8 cellular contexts compared by ENCODE assay signal in the genomic region with DNA sequence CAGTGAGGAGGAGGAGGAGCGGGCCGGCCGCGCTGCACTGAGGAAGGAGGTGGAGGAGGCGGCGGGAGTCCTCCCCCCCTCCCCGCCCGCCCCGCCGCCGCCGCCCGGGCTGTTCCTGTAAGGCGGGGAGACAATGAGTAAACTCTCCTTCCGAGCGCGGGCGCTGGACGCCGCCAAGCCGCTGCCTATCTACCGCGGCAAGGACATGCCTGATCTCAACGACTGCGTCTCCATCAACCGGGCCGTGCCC. TPM values are rescaled to one million over a fixed set of nuclear protein-coding genes. Genes with fewer than 3 reads are reported as not detected.
DNase-seq lines count a peak whose midpoint lies in the region; ATAC-seq, FAIRE-seq and TF ChIP-seq lines count a peak whose summit lies in the region.

No MANE protein-coding gene starts in this region.

- no peak overlapping the region for H3K4me2 ChIP-seq in GM12878 (ENCODE audit: control insufficient read depth, insufficient read depth)

- no peaks in the 10 kb centered on the region for H3K9me3 ChIP-seq in GM12878 (replicated peaks; ENCODE audit: control insufficient read depth, insufficient read depth, low read length)
- H3K9me3 ChIP-seq in liver (ENCODE audit: control insufficient read depth in 4 of 4, low read length in 3 of 4): no peaks in the 10 kb centered on the region
- no peaks in the 10 kb centered on the region for H3K9me3 ChIP-seq in transverse colon

- ATAC-seq in GM19438 (IDR thresholded peaks at IDR 0.05; ENCODE audit: low read depth, unreplicated experiment): peak; percentile 39
- ATAC-seq in HG03457 (IDR thresholded peaks at IDR 0.05; ENCODE audit: unreplicated experiment): peak; percentile 24
- ATAC-seq in GM12878: peak; percentile 60

- H3K27ac ChIP-seq in GM12878 (ENCODE audit: control insufficient read depth, insufficient read depth) (peak overlapping the region; percentile 72), liver (ENCODE audit: low read depth in 1 of 2, low read length in 2 of 2) (peak overlapping the region; percentile 93 to 98), transverse colon (peak overlapping the region; percentile 98 to 100 (median 98))

- BruUV-seq in GM12878 (replicated peaks; lab: Mats Ljungman, UMichigan): no TSS peak

- in situ Hi-C loops in GM12878 (cut with MboI) (no loop called here), transverse colon (cut with MboI; ENCODE audit: low pct_ligation_motif_present in 1 of 4, low pct_unique_long_range_greater_than_20kb in 1 of 4, low sequenced_read_pairs in 3 of 4) (loop anchor here in 1 of 4 donors (25.0 kb wide), 1 partner anchor 342 kb away; no protein-coding TSS in a partner anchor)

- H3K27me3 ChIP-seq in GM12878 (replicated peaks in 1 of 2; ENCODE audit: control insufficient read depth in 2 of 2, insufficient read depth in 2 of 2, low read length in 1 of 2) (peaks cover 0 to 5% of the 10 kb centered on the region in 2 experiments; a peak in 2 of 4 replicates), liver (ENCODE audit: control insufficient read depth in 4 of 4, insufficient read depth in 4 of 4, low read length in 3 of 4) (no peaks in the 10 kb centered on the region), transverse colon (no peaks in the 10 kb centered on the region)

- no peaks in the 10 kb centered on the region for H4K20me1 ChIP-seq in GM12878 (ENCODE audit: control insufficient read depth, insufficient read depth)

- H3K36me3 ChIP-seq in GM12878 (ENCODE audit: control insufficient read depth in 2 of 2, insufficient read depth in 2 of 2, low read length in 1 of 2) (no peaks in the 10 kb centered on the region), liver (ENCODE audit: control insufficient read depth in 4 of 4, insufficient read depth in 3 of 4, low read depth in 1 of 4, low read length in 3 of 4) (no peaks in the 10 kb centered on the region), transverse colon (no peaks in the 10 kb centered on the region)

- peak overlapping the region; percentile 68 for H3K9ac ChIP-seq in GM12878 (ENCODE audit: control insufficient read depth, insufficient read depth, low read length)
- H3K9ac ChIP-seq in liver (ENCODE audit: low read depth in 1 of 2, low read length in 2 of 2): peak overlapping the region in 1 of 2 donors; percentile 88

- CTCF ChIA-PET in GM12878 (lab: Yijun Ruan, JAX): interaction anchor here (0.6 to 1.0 kb wide), 3 partner anchors 30 to 341 kb away, joined by 3 read pairs; no protein-coding TSS in a partner anchor

- DNase-seq in AG10803 (ENCODE audit: low read depth) (no peak), GM12878 (ENCODE audit: low read depth, low spot score) (no peak), transverse colon (no peak), NCI-H774 (lab: John Stamatoyannopoulos, UW) (no peak), midbrain (lab: John Stamatoyannopoulos, UW) (no peak)

- TF ChIP-seq POLR2A in GM12878 (IDR thresholded peaks at IDR 0.05; ENCODE audit: low read depth, low read length) (peak; percentile 78), transverse colon (IDR thresholded peaks at IDR 0.05) (no peak)

- WGBS in GM12878 (ENCODE audit: insufficient coverage, insufficient replicate concordance, low lambda C conversion rate, missing lambda C conversion rate): 3% methylated on average over 13 of the region's 27 CpGs
- WGBS in liver: under 1% methylated on average over 27 of the region's 27 CpGs
- 0% methylated on average over 5 of the region's 27 CpGs; no CpG with 5 or more reads in 1 of the 2 donors for WGBS in transverse colon (ENCODE audit: low coverage in 1 of 2), 2 donors

- H3K4me1 ChIP-seq in GM12878 (ENCODE audit: control insufficient read depth, insufficient read depth, low read length) (peaks cover 15% of the 10 kb centered on the region), liver (ENCODE audit: control insufficient read depth in 4 of 4, insufficient read depth in 4 of 4, low read length in 3 of 4) (peaks cover 6 to 15% (median 10%) of the 10 kb centered on the region in 4 donors), transverse colon (peaks cover 0 to 24% (median 5%) of the 10 kb centered on the region in 4 donors)

- TF ChIP-seq RAD21 in GM12878 (IDR thresholded peaks at IDR 0.05; ENCODE audit: insufficient read depth, low read depth, low read length) (no peak), liver (IDR thresholded peaks at IDR 0.05) (no peak)

- no peak for TF ChIP-seq EP300 in GM12878 (IDR thresholded peaks at IDR 0.05; ENCODE audit: borderline replicate concordance in 1 of 2, control insufficient read depth in 1 of 2, low read depth in 2 of 2, low read length in 2 of 2)
- TF ChIP-seq EP300 in transverse colon (IDR thresholded peaks at IDR 0.05; ENCODE audit: low read depth): no peak

- peak overlapping the region; percentile 54 for H2AFZ ChIP-seq in GM12878 (ENCODE audit: control insufficient read depth, low read depth, low read length)

- POLR2A ChIA-PET in GM12878 (lab: Charles Lee): interaction anchor here (1.8 kb wide), 1 partner anchor 623 kb away, joined by 9 read pairs; the partner anchor contains the start of genes MBD5 and ORC4

- RAD21 ChIA-PET in GM12878 (lab: Charles Lee; ENCODE audit: unreplicated experiment): interaction anchor here (0.6 to 1.0 kb wide), 4 partner anchors 9 to 916 kb away, joined by 4 read pairs; no protein-coding TSS in a partner anchor

- peak overlapping the region; percentile 92 for H3K4me3 ChIP-seq in AG10803 (ENCODE audit: low read length)
- H3K4me3 ChIP-seq in GM12878: peak overlapping the region; percentile 73; the same call in 1 of the 2 replicates
- peak overlapping the region; percentile 90 to 99 (median 97) for H3K4me3 ChIP-seq in liver (ENCODE audit: low read depth in 1 of 3, low read length in 3 of 3)
- H3K4me3 ChIP-seq in transverse colon: peak overlapping the region; percentile 66 to 97 (median 82)

- H3K79me2 ChIP-seq in GM12878 (ENCODE audit: control insufficient read depth, insufficient read depth, low read length): peaks cover 43% of the 10 kb centered on the region

- intact Hi-C loops in GM12878 (cut with micrococcal nuclease; ENCODE audit: unreplicated experiment): loop anchor here (2.0 to 10.0 kb wide), 7 partner anchors 30 to 710 kb away; partner anchors contain the start of genes MBD5 and ORC4
- intact Hi-C loops in transverse colon (cut with DNase I; ENCODE audit: low total_unique reads): no loop called here

- SMC1A ChIA-PET in GM12878 (lab: Charles Lee; ENCODE audit: uncharacterized antibody, unreplicated experiment): interaction anchor here (1.8 kb wide), 1 partner anchor 655 kb away, joined by 5 read pairs; no protein-coding TSS in a partner anchor

- TF ChIP-seq CTCF in AG10803 (conservative IDR thresholded peaks at IDR 0.05; ENCODE audit: low read length): no peak
- TF ChIP-seq CTCF in GM12878 (IDR thresholded peaks at IDR 0.05 in 2 of 3, conservative IDR thresholded peaks at IDR 0.05 in 1 of 3; ENCODE audit: control insufficient read depth in 2 of 3, extremely low read depth in 1 of 3, insufficient read depth in 1 of 3, low read depth in 3 of 3, low read length in 3 of 3): no peak
- TF ChIP-seq CTCF in liver (IDR thresholded peaks at IDR 0.05; ENCODE audit: low read depth, low read length, missing input control): no peak
- no peak for TF ChIP-seq CTCF in transverse colon (IDR thresholded peaks at IDR 0.05)

- no peak for FAIRE-seq in GM12878 (lab: Jason Lieb, UNC)

TF ChIP-seq in liver, 16 proteins besides CTCF, POLR2A, EP300 and RAD21:
- TF ChIP-seq YY1 (IDR thresholded peaks at IDR 0.05) (no peak), EGR1 (IDR thresholded peaks at IDR 0.05; ENCODE audit: low read depth in 2 of 2) (no peak), RXRA (IDR thresholded peaks at IDR 0.05) (no peak), NR2F2 (IDR thresholded peaks at IDR 0.05) (no peak)

RNA-seq across cellular contexts. Expression of gene EPC2, which starts 0.3 kb away (rescaled TPM):
- 65.4 and 68.5 TPM in 2 replicates for total RNA-seq in GM12878 (2013; cell fraction: nucleolus; rRNA removed)
- total RNA-seq in GM12878 (2014; rRNA removed) (14.4 and 14.6 TPM in 2 replicates), GM12878 (2014; rRNA removed; fragmentation: Illumina TruSeq; extraction: Trizol) (16.5 and 16.7 TPM in 2 replicates), GM12878 (2021) (14.8 and 16.1 TPM in 2 replicates), liver (10 to 100 TPM; 15.1 to 17.7 TPM), transverse colon (10 to 100 TPM; 18.3 to 40.4 (median 25.7) TPM)
- polyA plus RNA-seq in GM12878 (2011; ENCODE audit: low read depth): 7.6 TPM
- polyA plus RNA-seq in GM12878 (2011; rRNA removed) (14.8 and 17.2 TPM in 2 replicates), GM12878 (2014; fragmentation: Illumina TruSeq; extraction: Trizol) (13.6 and 18.5 TPM in 2 replicates), GM12878 (2014; fragmentation: Nextera tagmentation; extraction: Ambion mirVana) (1 to 10 TPM; 2.0 to 2.6 TPM), GM12878 (2014; rRNA removed) (7.0 and 7.9 TPM in 2 replicates), GM12878 (2016; fragmentation: Nextera tagmentation; extraction: Ambion mirVana) (1 to 10 TPM; 3.0 to 3.5 TPM), liver (1 to 10 TPM; 2.8 to 4.0 TPM)
- 7.0 and 8.5 TPM in 2 replicates for polyA plus RNA-seq in GM12878 (2011; cell fraction: cytosol; rRNA removed)
- polyA plus RNA-seq in GM12878 (2011; cell fraction: nucleus; rRNA removed): 11.1 and 12.5 TPM in 2 replicates
- 8.2 and 10.7 TPM in 2 replicates for polyA plus RNA-seq in GM12878 (2012)
- 21.8 and 35.7 TPM in 2 replicates for polyA minus RNA-seq in GM12878 (2011; rRNA and poly(A)+ RNA removed)
- polyA minus RNA-seq in GM12878 (2011; cell fraction: cytosol; rRNA and poly(A)+ RNA removed): 7.1 and 7.2 TPM in 2 replicates
- polyA minus RNA-seq in GM12878 (2011; cell fraction: nucleus; rRNA and poly(A)+ RNA removed): 23.3 and 46.1 TPM in 2 replicates
